ENCODE assay signal across 1 cellular context in the genomic region with DNA sequence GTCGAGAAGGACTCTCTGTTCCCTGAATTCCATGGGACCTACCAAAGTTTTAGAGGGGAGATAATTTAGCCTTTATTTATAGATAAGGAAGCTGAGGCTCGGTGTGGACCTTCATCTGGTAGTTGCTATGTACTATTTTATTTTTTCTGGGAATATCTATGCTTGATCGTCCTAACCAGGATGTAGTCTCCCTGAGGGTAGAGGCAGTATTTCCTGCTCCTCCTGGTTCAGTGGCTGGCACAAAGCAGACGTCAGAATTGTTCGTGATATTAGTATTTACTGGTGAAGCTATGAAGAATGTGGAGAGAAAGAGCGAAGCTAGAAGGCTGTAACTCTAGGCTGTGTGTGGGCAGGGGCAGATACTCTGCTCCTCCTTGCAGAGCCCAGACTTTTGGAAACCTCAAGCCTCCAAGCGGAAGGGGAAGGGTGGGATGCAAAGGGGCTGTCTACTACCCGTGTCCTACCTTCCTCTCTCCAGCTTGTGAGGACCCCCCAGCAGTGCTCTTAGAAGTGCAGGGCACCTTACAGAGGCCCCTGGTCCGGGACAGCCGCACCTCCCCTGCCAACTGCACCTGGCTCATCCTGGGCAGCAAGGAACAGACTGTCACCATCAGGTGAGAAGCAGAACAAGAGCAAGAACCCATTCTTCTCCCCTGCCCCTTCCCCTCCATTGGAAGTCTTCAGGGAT.
TF ChIP-seq lines count a peak whose summit lies in the region.

No MANE protein-coding gene starts in this region.

TF ChIP-seq in GM23338, 12 proteins besides CTCF, POLR2A, EP300 and RAD21 (continued from another document):
- TF ChIP-seq, protein P1, sequence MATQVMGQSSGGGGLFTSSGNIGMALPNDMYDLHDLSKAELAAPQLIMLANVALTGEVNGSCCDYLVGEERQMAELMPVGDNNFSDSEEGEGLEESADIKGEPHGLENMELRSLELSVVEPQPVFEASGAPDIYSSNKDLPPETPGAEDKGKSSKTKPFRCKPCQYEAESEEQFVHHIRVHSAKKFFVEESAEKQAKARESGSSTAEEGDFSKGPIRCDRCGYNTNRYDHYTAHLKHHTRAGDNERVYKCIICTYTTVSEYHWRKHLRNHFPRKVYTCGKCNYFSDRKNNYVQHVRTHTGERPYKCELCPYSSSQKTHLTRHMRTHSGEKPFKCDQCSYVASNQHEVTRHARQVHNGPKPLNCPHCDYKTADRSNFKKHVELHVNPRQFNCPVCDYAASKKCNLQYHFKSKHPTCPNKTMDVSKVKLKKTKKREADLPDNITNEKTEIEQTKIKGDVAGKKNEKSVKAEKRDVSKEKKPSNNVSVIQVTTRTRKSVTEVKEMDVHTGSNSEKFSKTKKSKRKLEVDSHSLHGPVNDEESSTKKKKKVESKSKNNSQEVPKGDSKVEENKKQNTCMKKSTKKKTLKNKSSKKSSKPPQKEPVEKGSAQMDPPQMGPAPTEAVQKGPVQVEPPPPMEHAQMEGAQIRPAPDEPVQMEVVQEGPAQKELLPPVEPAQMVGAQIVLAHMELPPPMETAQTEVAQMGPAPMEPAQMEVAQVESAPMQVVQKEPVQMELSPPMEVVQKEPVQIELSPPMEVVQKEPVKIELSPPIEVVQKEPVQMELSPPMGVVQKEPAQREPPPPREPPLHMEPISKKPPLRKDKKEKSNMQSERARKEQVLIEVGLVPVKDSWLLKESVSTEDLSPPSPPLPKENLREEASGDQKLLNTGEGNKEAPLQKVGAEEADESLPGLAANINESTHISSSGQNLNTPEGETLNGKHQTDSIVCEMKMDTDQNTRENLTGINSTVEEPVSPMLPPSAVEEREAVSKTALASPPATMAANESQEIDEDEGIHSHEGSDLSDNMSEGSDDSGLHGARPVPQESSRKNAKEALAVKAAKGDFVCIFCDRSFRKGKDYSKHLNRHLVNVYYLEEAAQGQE (IDR thresholded peaks at IDR 0.05; ENCODE audit: unreplicated experiment) = no peak
- no peak for TF ChIP-seq ZNF331 (CRISPR knock-in tag; IDR thresholded peaks at IDR 0.05; ENCODE audit: low read depth)
